15 cellular contexts compared by ENCODE assay signal in the genomic region with DNA sequence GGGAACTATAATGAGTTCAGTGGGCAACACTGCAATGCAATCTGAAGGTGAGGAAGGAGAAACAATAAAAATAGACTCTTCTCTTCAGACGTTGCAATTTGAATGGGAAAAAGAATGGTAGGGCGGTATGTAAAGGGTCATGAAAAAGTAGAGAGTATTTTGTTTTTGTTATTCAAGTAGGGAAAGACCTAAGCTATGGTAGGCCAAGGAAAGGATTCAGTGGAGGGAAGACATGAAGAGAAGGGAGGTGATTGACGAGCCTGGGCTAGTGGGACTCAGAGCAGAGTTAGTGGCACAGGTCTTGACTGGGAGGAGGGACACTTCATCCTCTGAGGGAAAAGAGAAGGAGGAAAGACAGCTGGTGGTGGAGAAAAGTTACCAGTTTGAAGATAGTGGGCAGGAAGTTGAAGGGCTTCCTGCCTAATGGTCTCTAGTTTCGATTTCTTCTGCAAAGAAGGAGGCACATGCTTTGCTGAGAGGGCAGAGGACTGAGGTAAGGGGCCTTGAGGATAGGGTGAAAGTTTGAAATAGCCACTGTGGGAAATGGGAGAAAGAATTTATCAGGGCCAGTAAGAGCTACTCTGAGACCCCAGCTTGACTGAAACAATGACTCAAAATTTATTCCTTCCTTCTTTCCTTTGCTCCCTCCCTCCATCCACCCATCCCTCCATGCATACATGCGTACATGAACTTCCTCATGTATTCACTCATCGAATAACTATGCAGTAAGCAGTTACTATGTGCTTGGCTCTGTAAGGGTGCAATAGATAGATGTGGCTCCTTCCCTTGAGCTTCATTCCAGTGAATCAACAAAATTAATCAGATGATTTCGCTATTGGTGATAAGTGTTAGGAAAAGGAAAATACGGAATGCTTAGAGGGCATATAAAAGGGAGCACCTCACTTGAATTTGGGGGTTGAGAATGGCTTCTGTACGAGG. TPM values are rescaled to one million over a fixed set of nuclear protein-coding genes. Genes with fewer than 3 reads are reported as not detected.
A peak's percentile ranks its signal among the peaks of the same experiment; 100 is the strongest.
DNase-seq lines count a peak whose midpoint lies in the region; ATAC-seq, FAIRE-seq and TF ChIP-seq lines count a peak whose summit lies in the region.
"Had no signal": no experiment of that assay in that cellular context is flagged by ENCODE, and none has a peak within 500 bp of the region (broad histone marks: within the 10 kb centered on the region; RNA-seq: fewer than 3 reads in every experiment).

No MANE protein-coding gene starts in this region.

- H3K9me3 Mint-ChIP-seq in activated CD8-positive, alpha-beta T cell treated with anti-CD3 and anti-CD28 coated beads for 36 hours = no peaks in the 10 kb centered on the region
- H3K9me3 Mint-ChIP-seq: activated naive CD4-positive, alpha-beta T cell treated with anti-CD3 and anti-CD28 coated beads, Interleukin-2, amount 50 U/mL, for 24 hours; H9 had no signal

- H3K4me1 ChIP-seq in small intestine (ENCODE audit: control insufficient read depth in 2 of 2, insufficient read depth in 1 of 2, low read depth in 1 of 2, low read length in 1 of 2) = no peaks in the 10 kb centered on the region
- H3K4me1 ChIP-seq: A549, SJSA1 had no signal

- peak overlapping the region; percentile 30 to 64 for H3K27ac ChIP-seq in small intestine (ENCODE audit: low read depth in 1 of 2, low read length in 1 of 2)
- H3K27ac ChIP-seq: A549, SJSA1 had no signal

- no peak for FAIRE-seq in small intestine (lab: Jason Lieb, UNC)
- FAIRE-seq: A549 had no signal

- no peak overlapping the region for H3K27ac Mint-ChIP-seq in activated CD8-positive, alpha-beta T cell treated with anti-CD3 and anti-CD28 coated beads for 36 hours
- H3K27ac Mint-ChIP-seq: activated naive CD4-positive, alpha-beta T cell treated with anti-CD3 and anti-CD28 coated beads, Interleukin-2, amount 50 U/mL, for 24 hours; H9 had no signal

- DNase-seq in NOMO-1 treated with DMSO at 0.1 percent for 48 hours (lab: John Stamatoyannopoulos, UW; ENCODE audit: unreplicated experiment) = peak; percentile 19
- DNase-seq in NOMO-1 treated with dmso at 0.1 percent for 144 hours (lab: John Stamatoyannopoulos, UW; ENCODE audit: unreplicated experiment) = no peak
- DNase-seq in HT1080 (ENCODE audit: low read depth) = peak; percentile 17
- DNase-seq in activated CD8-positive, alpha-beta T cell treated with anti-CD3 and anti-CD28 coated beads for 36 hours = peak; percentile 36
- peak; percentile 27 for DNase-seq in small intestine
- no peak for DNase-seq in effector CD8-positive, alpha-beta T cell (lab: John Stamatoyannopoulos, UW)
- DNase-seq: activated CD4-positive, alpha-beta T cell treated with anti-CD3 and anti-CD28 coated beads for 4 hours; H9 had no signal

- TF ChIP-seq CTCF in activated CD8-positive, alpha-beta T cell treated with anti-CD3 and anti-CD28 coated beads for 36 hours (IDR thresholded peaks at IDR 0.05) = no peak

- no peaks in the 10 kb centered on the region for H3K27me3 Mint-ChIP-seq in activated CD8-positive, alpha-beta T cell treated with anti-CD3 and anti-CD28 coated beads for 36 hours
- H3K27me3 Mint-ChIP-seq: activated naive CD4-positive, alpha-beta T cell treated with anti-CD3 and anti-CD28 coated beads, Interleukin-2, amount 50 U/mL, for 24 hours had no signal

- no peaks in the 10 kb centered on the region for H3K27me3 ChIP-seq in small intestine (ENCODE audit: control insufficient read depth in 2 of 2, insufficient read depth in 2 of 2, low read length in 2 of 2)

- no peak overlapping the region for H3K4me3 Mint-ChIP-seq in activated CD8-positive, alpha-beta T cell treated with anti-CD3 and anti-CD28 coated beads for 36 hours
- H3K4me3 Mint-ChIP-seq: activated naive CD4-positive, alpha-beta T cell treated with anti-CD3 and anti-CD28 coated beads, Interleukin-2, amount 50 U/mL, for 24 hours; H9 had no signal

- intact Hi-C loops in activated CD8-positive, alpha-beta T cell treated with anti-CD3 and anti-CD28 coated beads for 36 hours (cut with micrococcal nuclease) = loop anchor here (5.0 kb wide), 2 partner anchors 35 to 65 kb away; no protein-coding TSS in a partner anchor

- CTCF ChIA-PET in activated CD8-positive, alpha-beta T cell treated with anti-CD3 and anti-CD28 coated beads for 36 hours (lab: Charles Lee) = interaction anchor here (0.8 to 7.9 kb wide), 15 partner anchors 16 to 247 kb away, joined by 3 to 106 read pairs (median 4); a partner anchor contains a TSS

- ATAC-seq in activated CD8-positive, alpha-beta T cell treated with anti-CD3 and anti-CD28 coated beads for 36 hours = peak; percentile 14
- ATAC-seq in GM19455 (IDR thresholded peaks at IDR 0.05; ENCODE audit: unreplicated experiment) (no peak), GM18861 (IDR thresholded peaks at IDR 0.05; ENCODE audit: unreplicated experiment) (no peak)
- ATAC-seq: A549 had no signal

- H3K36me3 Mint-ChIP-seq in activated CD8-positive, alpha-beta T cell treated with anti-CD3 and anti-CD28 coated beads for 36 hours (ENCODE audit: low read depth) = peaks cover 40% of the 10 kb centered on the region

- POLR2A ChIA-PET in activated CD8-positive, alpha-beta T cell treated with anti-CD3 and anti-CD28 coated beads for 36 hours (lab: Charles Lee) = interaction anchor here (0.6 to 7.6 kb wide), 21 partner anchors 15 to 311 kb away, joined by 3 to 43 read pairs (median 4); a partner anchor contains a TSS

- peaks cover 0 to 1% of the 10 kb centered on the region in 2 donors for H3K36me3 ChIP-seq in small intestine (ENCODE audit: control insufficient read depth in 2 of 2, insufficient read depth in 2 of 2, low read length in 2 of 2)
- H3K36me3 ChIP-seq: SJSA1 had no signal

- WGBS in small intestine, 3 donors = 66 to 83% (median 69%) methylated on average over 9 of the region's 9 CpGs

- peaks cover 42% of the 10 kb centered on the region for H3K4me1 Mint-ChIP-seq in activated CD8-positive, alpha-beta T cell treated with anti-CD3 and anti-CD28 coated beads for 36 hours (ENCODE audit: low read depth)

- H3K4me3 ChIP-seq in small intestine (ENCODE audit: low read depth in 1 of 2, low read length in 2 of 2) = no peak overlapping the region
- H3K4me3 ChIP-seq: A549, SJSA1 had no signal

- H3K9me3 ChIP-seq in small intestine (ENCODE audit: control insufficient read depth, low read depth) = no peaks in the 10 kb centered on the region
- H3K9me3 ChIP-seq: A549, SJSA1 had no signal

RNA-seq across cellular contexts. Expression of a gene that starts 4.2 kb away (rescaled TPM):
- total RNA-seq in HT1080 (2014; rRNA removed; shearing (Covaris generic)) = not detected in 2 replicates
- not detected in 2 replicates for polyA plus RNA-seq in HT1080 (2015; cell fraction: cytosol; rRNA removed)
- polyA plus RNA-seq in HT1080 (2015; cell fraction: nucleus; rRNA removed) = not detected in 2 replicates
- total RNA-seq in activated CD8-positive, alpha-beta T cell treated with anti-CD3 and anti-CD28 coated beads for 36 hours = 100 to 1,000 TPM; 379 to 388 TPM
- polyA plus RNA-seq in small intestine = 10 to 100 TPM in 2 of 3 donors, 1 to 10 TPM in 1; 5.6 to 28.6 (median 12.2) TPM
- total RNA-seq: chondrocyte, H9, SJSA1 had no signal
- polyA plus RNA-seq: A549, neural cell had no signal

RNA-seq across cellular contexts. Expression of a gene that starts 31.6 kb away (rescaled TPM):
- total RNA-seq in HT1080 (2014; rRNA removed; shearing (Covaris generic)) = 4.2 and 9.8 TPM in 2 replicates
- polyA plus RNA-seq in HT1080 (2015; cell fraction: cytosol; rRNA removed) = 6.6 and 8.5 TPM in 2 replicates
- polyA plus RNA-seq in HT1080 (2015; cell fraction: nucleus; rRNA removed) = 16.0 and 17.0 TPM in 2 replicates
- total RNA-seq in activated CD8-positive, alpha-beta T cell treated with anti-CD3 and anti-CD28 coated beads for 36 hours = 10 to 100 TPM; 90.0 to 93.5 TPM
- polyA plus RNA-seq in small intestine = 10 to 100 TPM in 1 of 3 donors, 1 to 10 TPM in 2; 1.8 to 12.2 (median 2.4) TPM
- total RNA-seq: chondrocyte, H9, SJSA1 had no signal
- polyA plus RNA-seq: neural cell had no signal

Comparison
In these comparisons a context has a peak if more than half of its experiments do, and no peak if none do; other contexts are left out.
1. DNase-seq: peak in NOMO-1 treated with DMSO at 0.1 percent for 48 hours (single experiment), HT1080 (single experiment), activated CD8-positive, alpha-beta T cell treated with anti-CD3 and anti-CD28 coated beads for 36 hours (single experiment) and small intestine (single experiment); none in NOMO-1 treated with dmso at 0.1 percent for 144 hours (single experiment) and effector CD8-positive, alpha-beta T cell (single experiment).
2. RNA of a gene that starts 4.2 kb away (total RNA-seq): 379 to 388 TPM in activated CD8-positive, alpha-beta T cell treated with anti-CD3 and anti-CD28 coated beads for 36 hours; not detected in HT1080; every median in the first group is over 100 times any median in the second.